1 cellular context compared by ENCODE assay signal in the genomic region with DNA sequence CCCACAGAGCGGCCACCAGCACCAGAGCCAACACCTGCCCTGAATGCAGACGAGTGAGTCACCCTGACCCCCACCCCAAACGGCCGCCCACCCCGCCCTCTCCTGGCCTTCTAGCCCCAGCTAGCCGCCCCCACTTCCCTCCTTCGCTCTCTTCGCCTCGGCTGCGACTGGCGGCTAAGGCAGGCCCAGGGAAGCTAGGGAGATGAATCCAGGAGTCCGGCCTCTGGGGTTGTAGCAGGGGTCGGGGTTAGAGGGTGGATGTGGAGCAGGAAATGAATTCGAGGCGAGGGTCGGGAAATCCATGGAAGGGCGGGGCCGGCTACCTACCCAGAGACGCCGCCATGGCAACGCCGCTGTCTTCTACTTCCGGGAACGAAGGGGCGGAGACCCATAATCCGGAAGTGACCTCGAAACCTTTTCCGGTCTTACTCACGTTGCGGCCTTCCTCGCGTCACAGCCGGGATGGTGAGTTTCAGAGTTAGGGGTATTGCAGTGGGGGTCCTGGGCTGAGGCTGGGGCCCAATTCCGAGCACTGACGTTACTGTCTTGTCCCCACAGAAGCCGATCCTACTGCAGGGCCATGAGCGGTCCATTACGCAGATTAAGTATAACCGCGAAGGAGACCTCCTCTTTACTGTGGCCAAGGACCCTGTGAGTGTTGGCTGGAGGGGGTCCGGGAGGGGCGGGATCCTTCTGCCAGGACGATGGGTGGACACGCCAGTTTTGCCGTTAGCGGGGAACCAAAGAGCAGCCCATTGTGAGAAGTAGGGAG.
TF ChIP-seq lines count a peak whose summit lies in the region.

A gene (plus strand): TSS at position 428 of the 772 bp plus-strand sequence. CDS start 35 bp downstream, at position 463.
A gene (minus strand): TSS at position 374 of the 772 bp plus-strand sequence. CDS start 31 bp downstream, at position 343.

TF ChIP-seq in WTC11, 78 proteins besides CTCF, POLR2A, EP300 and RAD21 (continued from another document):
- TF ChIP-seq, protein P1, sequence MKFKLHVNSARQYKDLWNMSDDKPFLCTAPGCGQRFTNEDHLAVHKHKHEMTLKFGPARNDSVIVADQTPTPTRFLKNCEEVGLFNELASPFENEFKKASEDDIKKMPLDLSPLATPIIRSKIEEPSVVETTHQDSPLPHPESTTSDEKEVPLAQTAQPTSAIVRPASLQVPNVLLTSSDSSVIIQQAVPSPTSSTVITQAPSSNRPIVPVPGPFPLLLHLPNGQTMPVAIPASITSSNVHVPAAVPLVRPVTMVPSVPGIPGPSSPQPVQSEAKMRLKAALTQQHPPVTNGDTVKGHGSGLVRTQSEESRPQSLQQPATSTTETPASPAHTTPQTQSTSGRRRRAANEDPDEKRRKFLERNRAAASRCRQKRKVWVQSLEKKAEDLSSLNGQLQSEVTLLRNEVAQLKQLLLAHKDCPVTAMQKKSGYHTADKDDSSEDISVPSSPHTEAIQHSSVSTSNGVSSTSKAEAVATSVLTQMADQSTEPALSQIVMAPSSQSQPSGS (CRISPR knock-in tag; IDR thresholded peaks at IDR 0.05; ENCODE audit: borderline replicate concordance, low read depth) = no peak
- TF ChIP-seq, protein P2, sequence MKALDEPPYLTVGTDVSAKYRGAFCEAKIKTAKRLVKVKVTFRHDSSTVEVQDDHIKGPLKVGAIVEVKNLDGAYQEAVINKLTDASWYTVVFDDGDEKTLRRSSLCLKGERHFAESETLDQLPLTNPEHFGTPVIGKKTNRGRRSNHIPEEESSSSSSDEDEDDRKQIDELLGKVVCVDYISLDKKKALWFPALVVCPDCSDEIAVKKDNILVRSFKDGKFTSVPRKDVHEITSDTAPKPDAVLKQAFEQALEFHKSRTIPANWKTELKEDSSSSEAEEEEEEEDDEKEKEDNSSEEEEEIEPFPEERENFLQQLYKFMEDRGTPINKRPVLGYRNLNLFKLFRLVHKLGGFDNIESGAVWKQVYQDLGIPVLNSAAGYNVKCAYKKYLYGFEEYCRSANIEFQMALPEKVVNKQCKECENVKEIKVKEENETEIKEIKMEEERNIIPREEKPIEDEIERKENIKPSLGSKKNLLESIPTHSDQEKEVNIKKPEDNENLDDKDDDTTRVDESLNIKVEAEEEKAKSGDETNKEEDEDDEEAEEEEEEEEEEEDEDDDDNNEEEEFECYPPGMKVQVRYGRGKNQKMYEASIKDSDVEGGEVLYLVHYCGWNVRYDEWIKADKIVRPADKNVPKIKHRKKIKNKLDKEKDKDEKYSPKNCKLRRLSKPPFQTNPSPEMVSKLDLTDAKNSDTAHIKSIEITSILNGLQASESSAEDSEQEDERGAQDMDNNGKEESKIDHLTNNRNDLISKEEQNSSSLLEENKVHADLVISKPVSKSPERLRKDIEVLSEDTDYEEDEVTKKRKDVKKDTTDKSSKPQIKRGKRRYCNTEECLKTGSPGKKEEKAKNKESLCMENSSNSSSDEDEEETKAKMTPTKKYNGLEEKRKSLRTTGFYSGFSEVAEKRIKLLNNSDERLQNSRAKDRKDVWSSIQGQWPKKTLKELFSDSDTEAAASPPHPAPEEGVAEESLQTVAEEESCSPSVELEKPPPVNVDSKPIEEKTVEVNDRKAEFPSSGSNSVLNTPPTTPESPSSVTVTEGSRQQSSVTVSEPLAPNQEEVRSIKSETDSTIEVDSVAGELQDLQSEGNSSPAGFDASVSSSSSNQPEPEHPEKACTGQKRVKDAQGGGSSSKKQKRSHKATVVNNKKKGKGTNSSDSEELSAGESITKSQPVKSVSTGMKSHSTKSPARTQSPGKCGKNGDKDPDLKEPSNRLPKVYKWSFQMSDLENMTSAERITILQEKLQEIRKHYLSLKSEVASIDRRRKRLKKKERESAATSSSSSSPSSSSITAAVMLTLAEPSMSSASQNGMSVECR (CRISPR knock-in tag; IDR thresholded peaks at IDR 0.05; ENCODE audit: borderline replicate concordance) = peak; percentile 74; the same call in 1 of the 2 replicates
- TF ChIP-seq KAT7 (CRISPR knock-in tag; IDR thresholded peaks at IDR 0.05; ENCODE audit: borderline replicate concordance) (no peak), NFE2L1 (CRISPR knock-in tag; IDR thresholded peaks at IDR 0.05) (0 out of 2 replicates have a peak, but pooled peaks have one; percentile 20), ESRRA (CRISPR knock-in tag; IDR thresholded peaks at IDR 0.05; ENCODE audit: borderline replicate concordance) (0 out of 2 replicates have a peak, but pooled peaks have one; percentile 26), FOXK1 (CRISPR knock-in tag; IDR thresholded peaks at IDR 0.05) (peak; percentile 41; the same call in 1 of the 2 replicates), GRHL2 (CRISPR knock-in tag; IDR thresholded peaks at IDR 0.05; ENCODE audit: insufficient replicate concordance, severe bottlenecking) (no peak), TEAD1 (CRISPR knock-in tag; IDR thresholded peaks at IDR 0.05) (peak; percentile 42; the same call in 1 of the 2 replicates), JUN (CRISPR knock-in tag; IDR thresholded peaks at IDR 0.05) (0 out of 2 replicates have a peak, but pooled peaks have one; percentile 12)
- TF ChIP-seq, protein P3, sequence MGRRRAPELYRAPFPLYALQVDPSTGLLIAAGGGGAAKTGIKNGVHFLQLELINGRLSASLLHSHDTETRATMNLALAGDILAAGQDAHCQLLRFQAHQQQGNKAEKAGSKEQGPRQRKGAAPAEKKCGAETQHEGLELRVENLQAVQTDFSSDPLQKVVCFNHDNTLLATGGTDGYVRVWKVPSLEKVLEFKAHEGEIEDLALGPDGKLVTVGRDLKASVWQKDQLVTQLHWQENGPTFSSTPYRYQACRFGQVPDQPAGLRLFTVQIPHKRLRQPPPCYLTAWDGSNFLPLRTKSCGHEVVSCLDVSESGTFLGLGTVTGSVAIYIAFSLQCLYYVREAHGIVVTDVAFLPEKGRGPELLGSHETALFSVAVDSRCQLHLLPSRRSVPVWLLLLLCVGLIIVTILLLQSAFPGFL (CRISPR knock-in tag; IDR thresholded peaks at IDR 0.05; ENCODE audit: borderline replicate concordance) = no peak
- TF ChIP-seq, protein P4, sequence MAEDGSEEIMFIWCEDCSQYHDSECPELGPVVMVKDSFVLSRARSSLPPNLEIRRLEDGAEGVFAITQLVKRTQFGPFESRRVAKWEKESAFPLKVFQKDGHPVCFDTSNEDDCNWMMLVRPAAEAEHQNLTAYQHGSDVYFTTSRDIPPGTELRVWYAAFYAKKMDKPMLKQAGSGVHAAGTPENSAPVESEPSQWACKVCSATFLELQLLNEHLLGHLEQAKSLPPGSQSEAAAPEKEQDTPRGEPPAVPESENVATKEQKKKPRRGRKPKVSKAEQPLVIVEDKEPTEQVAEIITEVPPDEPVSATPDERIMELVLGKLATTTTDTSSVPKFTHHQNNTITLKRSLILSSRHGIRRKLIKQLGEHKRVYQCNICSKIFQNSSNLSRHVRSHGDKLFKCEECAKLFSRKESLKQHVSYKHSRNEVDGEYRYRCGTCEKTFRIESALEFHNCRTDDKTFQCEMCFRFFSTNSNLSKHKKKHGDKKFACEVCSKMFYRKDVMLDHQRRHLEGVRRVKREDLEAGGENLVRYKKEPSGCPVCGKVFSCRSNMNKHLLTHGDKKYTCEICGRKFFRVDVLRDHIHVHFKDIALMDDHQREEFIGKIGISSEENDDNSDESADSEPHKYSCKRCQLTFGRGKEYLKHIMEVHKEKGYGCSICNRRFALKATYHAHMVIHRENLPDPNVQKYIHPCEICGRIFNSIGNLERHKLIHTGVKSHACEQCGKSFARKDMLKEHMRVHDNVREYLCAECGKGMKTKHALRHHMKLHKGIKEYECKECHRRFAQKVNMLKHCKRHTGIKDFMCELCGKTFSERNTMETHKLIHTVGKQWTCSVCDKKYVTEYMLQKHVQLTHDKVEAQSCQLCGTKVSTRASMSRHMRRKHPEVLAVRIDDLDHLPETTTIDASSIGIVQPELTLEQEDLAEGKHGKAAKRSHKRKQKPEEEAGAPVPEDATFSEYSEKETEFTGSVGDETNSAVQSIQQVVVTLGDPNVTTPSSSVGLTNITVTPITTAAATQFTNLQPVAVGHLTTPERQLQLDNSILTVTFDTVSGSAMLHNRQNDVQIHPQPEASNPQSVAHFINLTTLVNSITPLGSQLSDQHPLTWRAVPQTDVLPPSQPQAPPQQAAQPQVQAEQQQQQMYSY (CRISPR knock-in tag; IDR thresholded peaks at IDR 0.05) = no peak
